10 cellular contexts compared by ENCODE assay signal in the genomic region with DNA sequence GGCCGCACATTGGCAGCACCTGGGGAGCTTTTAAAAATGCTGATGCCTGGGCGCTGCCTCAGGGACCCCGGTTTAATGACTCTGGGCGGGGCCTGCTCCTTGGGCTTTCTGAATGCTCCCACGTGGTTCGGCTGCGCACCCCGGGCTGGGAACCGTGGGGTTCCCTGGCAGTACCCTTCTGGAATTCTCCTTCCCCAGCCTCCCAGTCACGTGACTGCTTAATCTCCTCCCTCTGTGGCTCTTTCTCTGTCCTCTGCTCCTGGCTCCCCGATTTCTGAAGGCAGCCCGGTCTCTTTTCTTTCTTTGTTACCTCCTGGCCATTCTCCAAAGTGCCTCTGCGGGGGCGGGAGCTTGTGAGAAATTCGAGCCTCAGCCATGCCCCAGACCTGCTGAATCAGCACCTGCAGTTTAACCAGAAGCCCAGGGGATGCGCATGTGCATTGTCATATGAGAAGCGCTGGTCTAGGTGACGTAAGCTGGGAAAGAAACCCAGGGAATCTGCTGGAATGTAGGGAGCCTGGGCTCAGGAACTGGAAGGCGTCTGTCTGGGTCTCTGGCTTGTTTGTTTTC. TPM values are rescaled to one million over a fixed set of nuclear protein-coding genes. Genes with fewer than 3 reads are reported as not detected.
DNase-seq lines count a peak whose midpoint lies in the region; ATAC-seq, FAIRE-seq and TF ChIP-seq lines count a peak whose summit lies in the region.
"Had no signal": no experiment of that assay in that cellular context is flagged by ENCODE, and none has a peak within 500 bp of the region (broad histone marks: within the 10 kb centered on the region; RNA-seq: fewer than 3 reads in every experiment).

No MANE protein-coding gene starts in this region.

- POLR2A ChIA-PET in HEK293T (lab: Yijun Ruan, JAX), result interaction anchor here (1.0 kb wide), 1 partner anchor 446 kb away, joined by 5 read pairs; no protein-coding TSS in a partner anchor

- H3K36me3 ChIP-seq in adipocyte (ENCODE audit: control insufficient read depth, insufficient read depth, low read length, severe bottlenecking) (no peaks in the 10 kb centered on the region), small intestine (ENCODE audit: control insufficient read depth in 2 of 2, insufficient read depth in 2 of 2, low read length in 2 of 2) (no peaks in the 10 kb centered on the region)
- H3K36me3 ChIP-seq: neutrophil had no signal

- H3K4me3 ChIP-seq in adipocyte (ENCODE audit: low read length) (peak overlapping the region; percentile 37), small intestine (ENCODE audit: low read depth in 1 of 2, low read length in 2 of 2) (no peak overlapping the region)

- DNase-seq in HEK293T (ENCODE audit: extremely low spot score) (peak; percentile 76), adipocyte (ENCODE audit: low read depth) (peak; percentile 18), hypothalamus (lab: John Stamatoyannopoulos, UW) (peak in 32 of 51 donors; percentile 1 to 50 (median 17)), small intestine (peak; percentile 15), SW480 (ENCODE audit: low spot score) (no peak)
- DNase-seq: activated CD4-positive, alpha-beta T cell treated with anti-CD3 and anti-CD28 coated beads, Interleukin-2, amount 50 U/mL, for 1 hour had no signal

- H3K9ac ChIP-seq in adipocyte (ENCODE audit: low read length), result no peak overlapping the region

- FAIRE-seq in small intestine (lab: Jason Lieb, UNC), result no peak

- peak overlapping the region in 1 of 2 donors; percentile 31 for H3K27ac ChIP-seq in small intestine (ENCODE audit: low read depth in 1 of 2, low read length in 1 of 2)
- H3K27ac ChIP-seq: neutrophil had no signal

- H3K27me3 ChIP-seq in adipocyte (replicated peaks; ENCODE audit: control insufficient read depth, insufficient read depth, low read length) (no peaks in the 10 kb centered on the region), small intestine (ENCODE audit: control insufficient read depth in 2 of 2, insufficient read depth in 2 of 2, low read length in 2 of 2) (no peaks in the 10 kb centered on the region)
- H3K27me3 ChIP-seq: neutrophil had no signal

- no peaks in the 10 kb centered on the region for H3K9me3 ChIP-seq in adipocyte (ENCODE audit: control insufficient read depth, low read length)
- H3K9me3 ChIP-seq in small intestine (ENCODE audit: control insufficient read depth, low read depth), result no peaks in the 10 kb centered on the region
- H3K9me3 ChIP-seq: neutrophil had no signal

- no peak for ATAC-seq in HG02884 (IDR thresholded peaks at IDR 0.05; ENCODE audit: unreplicated experiment)
- no peak for ATAC-seq in GM18907 (IDR thresholded peaks at IDR 0.05; ENCODE audit: unreplicated experiment)
- ATAC-seq in HG02571 (IDR thresholded peaks at IDR 0.05; ENCODE audit: unreplicated experiment), result no peak

- H3K4me1 ChIP-seq in adipocyte (ENCODE audit: control insufficient read depth, insufficient read depth, low read length) (peaks cover 21% of the 10 kb centered on the region), small intestine (ENCODE audit: control insufficient read depth in 2 of 2, insufficient read depth in 1 of 2, low read depth in 1 of 2, low read length in 1 of 2) (no peaks in the 10 kb centered on the region)

- 28 to 49% (median 39%) methylated on average over 19 of the region's 19 CpGs for WGBS in small intestine, 3 donors

- CTCF ChIA-PET in HEK293T (lab: Yijun Ruan, JAX), result interaction anchor here (0.5 to 1.9 kb wide), 2 partner anchors 17 to 185 kb away, joined by 3 to 9 read pairs; no protein-coding TSS in a partner anchor

TF ChIP-seq in HEK293T, 16 proteins besides CTCF, POLR2A, EP300 and RAD21:
- TF ChIP-seq SUZ12 (IDR thresholded peaks at IDR 0.05) (no peak), CTBP1 (IDR thresholded peaks at IDR 0.05; ENCODE audit: borderline replicate concordance) (no peak), SP1 (IDR thresholded peaks at IDR 0.05) (no peak), LEF1 (IDR thresholded peaks at IDR 0.05; ENCODE audit: borderline replicate concordance) (no peak), FOXA1 (IDR thresholded peaks at IDR 0.05) (no peak), HDGF (IDR thresholded peaks at IDR 0.05; ENCODE audit: borderline replicate concordance) (no peak), FOXK2 (IDR thresholded peaks at IDR 0.05) (no peak), TARDBP (IDR thresholded peaks at IDR 0.05) (no peak)
TF ChIP-seq in HEK293T: peak in this region for 0.

RNA-seq across cellular contexts. Expression of a gene that starts 16.6 kb away (rescaled TPM):
- under 1 TPM in 2 of 3 donors, not detected in 1; under 0.01 to 0.70 TPM for polyA plus RNA-seq in small intestine
